ENCODE assay signal across 9 cellular contexts in genomic region chr2:181586569-181587076, GRCh38.
DNase-seq lines count a peak whose midpoint lies in the region; ATAC-seq and TF ChIP-seq lines count a peak whose summit lies in the region.
"Had no signal": no experiment of that assay in that cellular context is flagged by ENCODE, and none has a peak within 500 bp of the region (broad histone marks: within the 10 kb centered on the region; RNA-seq: fewer than 3 reads in every experiment).

No MANE protein-coding gene starts in this region.

- no peaks in the 10 kb centered on the region for H3K27me3 ChIP-seq in upper lobe of right lung
- H3K27me3 ChIP-seq in MG63: peaks cover 6% of the 10 kb centered on the region; the same call in 1 of the 2 replicates

- no peak overlapping the region for H3K27ac Mint-ChIP-seq in T-helper 17 cell

- no peaks in the 10 kb centered on the region for H3K4me1 ChIP-seq in upper lobe of right lung

- intact Hi-C loops in upper lobe of right lung (cut with DNase I): no loop called here

- in situ Hi-C loops in G401 (cut with HindIII; ENCODE audit: low sequenced_read_pairs): no loop called here

- H3K4me3 ChIP-seq in upper lobe of right lung (no peak overlapping the region), MG63 (no peak overlapping the region)

- TF ChIP-seq CTCF in upper lobe of right lung (IDR thresholded peaks at IDR 0.05): no peak

- DNase-seq in G401 (ENCODE audit: low spot score) (peak; percentile 52), T-helper 17 cell (no peak), upper lobe of right lung (no peak), MG63 (no peak), anterior cingulate cortex (lab: John Stamatoyannopoulos, UW) (no peak), putamen (ENCODE audit: low spot score) (no peak)

- H3K9me3 ChIP-seq in T-helper 17 cell (ENCODE audit: control insufficient read depth, low read length, poor library complexity, severe bottlenecking) (no peaks in the 10 kb centered on the region), upper lobe of right lung (no peaks in the 10 kb centered on the region), MG63 (no peaks in the 10 kb centered on the region)

- no peak overlapping the region for H3K4me3 Mint-ChIP-seq in T-helper 17 cell

- H3K36me3 Mint-ChIP-seq in T-helper 17 cell (ENCODE audit: low read depth): no peaks in the 10 kb centered on the region

- peaks cover 13% of the 10 kb centered on the region for H3K27me3 Mint-ChIP-seq in T-helper 17 cell

- H3K4me1 Mint-ChIP-seq in T-helper 17 cell: peaks cover 14% of the 10 kb centered on the region

- H3K36me3 ChIP-seq in upper lobe of right lung (no peaks in the 10 kb centered on the region), MG63 (no peaks in the 10 kb centered on the region)

- no peak overlapping the region for H3K27ac ChIP-seq in upper lobe of right lung
- H3K27ac ChIP-seq: HL-60 had no signal

- ATAC-seq in GM21390 (IDR thresholded peaks at IDR 0.05; ENCODE audit: unreplicated experiment) (peak; percentile 93), HG03565 (IDR thresholded peaks at IDR 0.05; ENCODE audit: unreplicated experiment) (peak; percentile 91), T-helper 17 cell (peak; percentile 27), upper lobe of right lung (peak; percentile 63)

Comparison
In these comparisons a context has a peak if more than half of its experiments do, and no peak if none do; other contexts are left out.
1. ATAC-seq: peak in every context shown above with its lines; median percentile 93 in GM21390; 91 in HG03565; 63 in upper lobe of right lung; 27 in T-helper 17 cell.